In the genomic region with DNA sequence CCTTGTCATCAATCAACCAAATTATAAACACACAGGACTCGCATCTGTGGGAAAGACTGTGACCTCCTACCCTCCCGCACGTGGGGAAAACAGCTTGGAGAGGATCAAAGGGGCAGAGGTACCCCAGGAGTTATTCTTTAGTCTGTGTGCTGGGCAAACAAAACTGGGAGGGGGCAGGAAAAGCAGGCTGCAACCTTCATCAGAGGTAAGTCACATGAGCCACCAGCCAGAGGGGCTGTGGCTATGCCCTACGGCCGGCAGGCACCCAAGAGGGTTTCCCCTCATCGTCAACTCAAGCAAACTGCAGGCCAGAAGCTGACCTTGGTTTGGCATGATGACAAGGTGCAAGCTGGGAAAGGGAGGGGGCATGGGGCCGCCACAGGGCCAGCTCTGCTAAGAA, we compare ENCODE assay signal across 20 cellular contexts. TPM values are rescaled to one million over a fixed set of nuclear protein-coding genes. Genes with fewer than 3 reads are reported as not detected.
"Had no signal": no experiment of that assay in that cellular context is flagged by ENCODE, and none has a peak within 500 bp of the region (broad histone marks: within the 10 kb centered on the region; RNA-seq: fewer than 3 reads in every experiment).

No MANE protein-coding gene starts in this region.

- ATAC-seq: esophagus mucosa, gastrocnemius medialis, lower lobe of right lung, natural killer cell, SK-N-SH treated with all-trans-retinoic acid at 6 μM for 48 hours, upper lobe of right lung had no signal

- H3K27ac Mint-ChIP-seq: immature natural killer cell, natural killer cell had no signal

- H3K9me3 Mint-ChIP-seq: immature natural killer cell, natural killer cell had no signal

- H3K4me3 ChIP-seq: breast epithelium, coronary artery, gastrocnemius medialis, lower lobe of right lung, skin epidermis, thoracic aorta, upper lobe of right lung had no signal

- DNase-seq: activated CD4-positive, alpha-beta T cell treated with anti-CD3 and anti-CD28 coated beads, Interleukin-2, amount 50 U/mL, for 1 hour; activated CD4-positive, CD25-positive, alpha-beta regulatory T cell treated with anti-CD3 and anti-CD28 coated beads, Interleukin-2, amount 50 U/mL, for 72 hours; activated CD8-positive, alpha-beta memory T cell treated with anti-CD3 and anti-CD28 coated beads, Interleukin-2, amount 50 U/mL, for 4 hours; activated effector memory CD4-positive, alpha-beta T cell treated with Interleukin-2 at 50 U/mL for 16 hours; activated naive CD4-positive, alpha-beta T cell treated with anti-CD3 and anti-CD28 coated beads, Interleukin-2, amount 50 U/mL, for 16 hours; activated T-cell treated with anti-CD3 and anti-CD28 coated beads, Interleukin-2, amount 50 U/mL, for 48 hours; gastrocnemius medialis; immature natural killer cell; lower lobe of right lung; natural killer cell; nucleus accumbens; T-helper 1 cell; T-helper 9 cell; upper lobe of right lung had no signal

- H3K36me3 ChIP-seq: breast epithelium, gastrocnemius medialis, thoracic aorta had no signal

- H3K27ac ChIP-seq: breast epithelium, lower lobe of right lung, skin epidermis, thoracic aorta, upper lobe of right lung had no signal

- H3K4me1 ChIP-seq: breast epithelium had no signal

- H3K27me3 ChIP-seq: breast epithelium, gastrocnemius medialis, upper lobe of right lung had no signal

- H3K36me3 Mint-ChIP-seq: natural killer cell had no signal

- H3K4me3 Mint-ChIP-seq: immature natural killer cell, natural killer cell had no signal

RNA-seq across cellular contexts. Expression of a gene that starts 54.3 kb away (rescaled TPM):
- polyA plus RNA-seq: immature natural killer cell had no signal
